11 cellular contexts compared by ENCODE assay signal in genomic region chrX:56745019-56745418, GRCh38. TPM values are rescaled to one million over a fixed set of nuclear protein-coding genes. Genes with fewer than 3 reads are reported as not detected.
DNase-seq lines count a peak whose midpoint lies in the region; ATAC-seq and TF ChIP-seq lines count a peak whose summit lies in the region.
"Had no signal": no experiment of that assay in that cellular context is flagged by ENCODE, and none has a peak within 500 bp of the region (broad histone marks: within the 10 kb centered on the region; RNA-seq: fewer than 3 reads in every experiment).

No MANE protein-coding gene starts in this region.

- no peak overlapping the region for H3K4me3 ChIP-seq in left ventricle myocardium inferior
- H3K4me3 ChIP-seq in fibroblast of pulmonary artery (replicated peaks; ENCODE audit: low read depth, low read length), result no peak overlapping the region
- H3K4me3 ChIP-seq: colonic mucosa had no signal

- no peaks in the 10 kb centered on the region for H3K36me3 ChIP-seq in left ventricle myocardium inferior
- H3K36me3 ChIP-seq: colonic mucosa had no signal

- DNase-seq in Right ventricle myocardium superior (no peak), left ventricle myocardium inferior (no peak), RPMI7951 (ENCODE audit: low read depth) (peak; percentile 81), fibroblast of pulmonary artery (ENCODE audit: low read depth) (peak; percentile 74)
- DNase-seq in stimulated activated CD4-positive, alpha-beta T cell treated with anti-CD3 and anti-CD28 coated beads, Interleukin-4, amount 100 ng/mL, for 1 hour, result no peak
- DNase-seq in stimulated activated CD4-positive, alpha-beta T cell treated with anti-CD3 and anti-CD28 coated beads, Interleukin-12 subunit alpha, Interleukin-12 subunit beta, amount 100 ng/mL, for 4 hours, result no peak
- DNase-seq: CD4-positive, CD25-positive, alpha-beta regulatory T cell; colonic mucosa; NCI-H1436 treated with DMSO at 0.1 percent for 48 hours had no signal

- ATAC-seq in Right ventricle myocardium superior (ENCODE audit: poor library complexity) (peak; percentile 68), HG03571 (IDR thresholded peaks at IDR 0.05; ENCODE audit: unreplicated experiment) (no peak), HG03521 (IDR thresholded peaks at IDR 0.05; ENCODE audit: unreplicated experiment) (no peak)

- peaks cover 6% of the 10 kb centered on the region for H3K9me3 ChIP-seq in left ventricle myocardium inferior (replicated peaks)
- H3K9me3 ChIP-seq: colonic mucosa had no signal

- TF ChIP-seq CTCF in left ventricle myocardium inferior (IDR thresholded peaks at IDR 0.05; ENCODE audit: borderline replicate concordance), result no peak
- no peak for TF ChIP-seq CTCF in fibroblast of pulmonary artery (IDR thresholded peaks at IDR 0.05; ENCODE audit: low read length, missing control alignments)

- intact Hi-C loops in Right ventricle myocardium superior (cut with DNase I), result no loop called here
- intact Hi-C loops in left ventricle myocardium inferior (cut with micrococcal nuclease), result no loop called here

- H3K27ac ChIP-seq in left ventricle myocardium inferior (replicated peaks), result no peak overlapping the region
- H3K27ac ChIP-seq: colonic mucosa had no signal

- no peaks in the 10 kb centered on the region for H3K27me3 ChIP-seq in left ventricle myocardium inferior (ENCODE audit: low read depth)
- H3K27me3 ChIP-seq: colonic mucosa had no signal

- H3K4me1 ChIP-seq in left ventricle myocardium inferior, result peaks cover 8% of the 10 kb centered on the region
- H3K4me1 ChIP-seq: colonic mucosa had no signal

RNA-seq across cellular contexts. Expression of gene NBDY, which starts 16.0 kb away (rescaled TPM):
- total RNA-seq in Right ventricle myocardium superior (22.3 TPM), left ventricle myocardium inferior (26.5 TPM)
- 25.6 and 35.6 TPM in 2 replicates for total RNA-seq in RPMI7951 (2014; rRNA removed; shearing (Covaris generic))

Comparison
In these comparisons a context has a peak if more than half of its experiments do, and no peak if none do; other contexts are left out.
1. DNase-seq: peak in RPMI7951 (single experiment) and fibroblast of pulmonary artery (single experiment); none in Right ventricle myocardium superior (single experiment), left ventricle myocardium inferior (single experiment), stimulated activated CD4-positive, alpha-beta T cell treated with anti-CD3 and anti-CD28 coated beads, Interleukin-4, amount 100 ng/mL, for 1 hour (single experiment) and stimulated activated CD4-positive, alpha-beta T cell treated with anti-CD3 and anti-CD28 coated beads, Interleukin-12 subunit alpha, Interleukin-12 subunit beta, amount 100 ng/mL, for 4 hours (single experiment).